In genomic region chr7:4203786-4204185, GRCh38 we compare ENCODE assay signal across 18 cellular contexts.
"Had no signal": no experiment of that assay in that cellular context is flagged by ENCODE, and none has a peak within 500 bp of the region (broad histone marks: within the 10 kb centered on the region; RNA-seq: fewer than 3 reads in every experiment).

No MANE protein-coding gene starts in this region.

- H3K27ac Mint-ChIP-seq: activated naive CD4-positive, alpha-beta T cell treated with anti-CD3 and anti-CD28 coated beads, Interleukin-2, amount 10 ng/mL, durations not matched to agents 7 days and 5 days; activated T-helper 2 cell treated with anti-CD3 and anti-CD28 coated beads, Interferon-gamma antibody, Interleukin-2, Interleukin-4, amounts not matched to agents 10 μg/mL and 5 μg/mL and 100 μg/mL, durations not matched to agents 14 hours and 24 hours and 36 hours had no signal

- ATAC-seq: esophagus mucosa; gastroesophageal sphincter; naive thymus-derived CD4-positive, alpha-beta T cell; sciatic nerve had no signal

- H3K4me3 ChIP-seq: adrenal gland, breast epithelium, coronary artery, gastroesophageal sphincter, ovary, testis had no signal

- H3K27me3 ChIP-seq: adrenal gland, breast epithelium, gastroesophageal sphincter, ovary, testis, upper lobe of left lung had no signal

- H3K36me3 Mint-ChIP-seq: activated naive CD4-positive, alpha-beta T cell treated with anti-CD3 and anti-CD28 coated beads, Interleukin-2, amount 10 ng/mL, durations not matched to agents 7 days and 5 days; naive thymus-derived CD4-positive, alpha-beta T cell had no signal

- H3K9me3 Mint-ChIP-seq: activated naive CD4-positive, alpha-beta T cell treated with anti-CD3 and anti-CD28 coated beads, Interleukin-2, amount 10 ng/mL, durations not matched to agents 7 days and 5 days; activated T-helper 2 cell treated with anti-CD3 and anti-CD28 coated beads, Interferon-gamma antibody, Interleukin-2, Interleukin-4, amounts not matched to agents 10 μg/mL and 5 μg/mL and 100 μg/mL, durations not matched to agents 14 hours and 24 hours and 36 hours; naive thymus-derived CD4-positive, alpha-beta T cell had no signal

- H3K36me3 ChIP-seq: adrenal gland, breast epithelium, gastroesophageal sphincter, heart right ventricle, ovary, upper lobe of left lung had no signal

- H3K4me3 Mint-ChIP-seq: activated naive CD4-positive, alpha-beta T cell treated with anti-CD3 and anti-CD28 coated beads, Interleukin-2, amount 10 ng/mL, durations not matched to agents 7 days and 5 days had no signal

- DNase-seq: activated CD4-positive, alpha-beta T cell treated with anti-CD3 and anti-CD28 coated beads, Interleukin-2, amount 50 U/mL, for 4 hours; activated CD4-positive, CD25-positive, alpha-beta regulatory T cell treated with anti-CD3 and anti-CD28 coated beads, Interleukin-2, amount 50 U/mL, for 72 hours; activated naive CD4-positive, alpha-beta T cell treated with anti-CD3 and anti-CD28 coated beads, Interleukin-2, amount 10 ng/mL, durations not matched to agents 7 days and 5 days; adrenal gland; heart right ventricle; kidney glomerular epithelial cell; mesenchymal stem cell; naive thymus-derived CD4-positive, alpha-beta T cell; ovary; stimulated activated CD4-positive, alpha-beta T cell treated with anti-CD3 and anti-CD28 coated beads, Interleukin-4, amount 100 ng/mL, for 1 hour; testis had no signal

- H3K9me3 ChIP-seq: adrenal gland, breast epithelium, ovary, testis, upper lobe of left lung had no signal

- H3K4me1 Mint-ChIP-seq: activated naive CD4-positive, alpha-beta T cell treated with anti-CD3 and anti-CD28 coated beads, Interleukin-2, amount 10 ng/mL, durations not matched to agents 7 days and 5 days had no signal

- H3K27me3 Mint-ChIP-seq: activated naive CD4-positive, alpha-beta T cell treated with anti-CD3 and anti-CD28 coated beads, Interleukin-2, amount 10 ng/mL, durations not matched to agents 7 days and 5 days; naive thymus-derived CD4-positive, alpha-beta T cell had no signal
